19 cellular contexts compared by ENCODE assay signal in the genomic region with DNA sequence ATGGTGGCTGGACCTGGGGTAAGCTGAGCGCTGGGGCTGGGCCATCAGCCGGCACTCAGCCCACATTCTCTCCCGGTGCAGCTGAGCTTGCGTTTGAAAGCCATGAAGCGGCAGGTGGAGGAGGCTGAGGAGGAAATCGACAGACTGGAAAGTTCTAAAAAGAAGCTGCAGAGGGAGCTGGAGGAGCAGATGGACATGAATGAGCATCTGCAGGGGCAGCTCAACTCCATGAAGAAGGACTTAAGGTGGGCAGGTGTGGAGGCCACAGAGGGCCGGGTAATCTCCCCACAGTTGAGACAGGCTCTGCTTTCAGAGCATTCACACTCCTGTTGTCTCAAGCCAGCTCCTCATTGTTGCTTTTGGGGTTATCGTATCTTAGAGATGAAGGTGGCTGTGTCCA. TPM values are rescaled to one million over a fixed set of nuclear protein-coding genes. Genes with fewer than 3 reads are reported as not detected.
DNase-seq lines count a peak whose midpoint lies in the region; ATAC-seq and TF ChIP-seq lines count a peak whose summit lies in the region.
"Had no signal": no experiment of that assay in that cellular context is flagged by ENCODE, and none has a peak within 500 bp of the region (broad histone marks: within the 10 kb centered on the region; RNA-seq: fewer than 3 reads in every experiment).

No MANE protein-coding gene starts in this region.

- no peak overlapping the region for H3K4me3 ChIP-seq in WERI-Rb-1 (ENCODE audit: low read depth, low read length)
- no peak overlapping the region for H3K4me3 ChIP-seq in coronary artery
- no peak overlapping the region for H3K4me3 ChIP-seq in neuronal stem cell (ENCODE audit: low read length in 2 of 2)
- H3K4me3 ChIP-seq: GM12878, Peyer's patch had no signal

- no peak for ATAC-seq in HG03280 (IDR thresholded peaks at IDR 0.05; ENCODE audit: unreplicated experiment)
- ATAC-seq: GM12878, SK-N-SH treated with all-trans-retinoic acid at 6 μM for 48 hours had no signal

- peak; percentile 62 for TF ChIP-seq CTCF in WERI-Rb-1 (IDR thresholded peaks at IDR 0.05; ENCODE audit: low read depth, low read length)
- no peak for TF ChIP-seq CTCF in coronary artery (IDR thresholded peaks at IDR 0.05)

- H2AFZ ChIP-seq in neuronal stem cell (ENCODE audit: low read length): no peak overlapping the region

- H3K79me1 ChIP-seq in neuronal stem cell (ENCODE audit: low read depth, low read length): no peaks in the 10 kb centered on the region

- DNase-seq in NCI-H524 (lab: John Stamatoyannopoulos, UW): peak; percentile 76 to 96
- DNase-seq in WERI-Rb-1: peak; percentile 81
- peak; percentile 52 for DNase-seq in coronary artery (ENCODE audit: low spot score)
- no peak for DNase-seq in neuronal stem cell (ENCODE audit: low spot score)
- DNase-seq in anterior cingulate cortex (lab: John Stamatoyannopoulos, UW): no peak
- DNase-seq in 8988T: no peak
- DNase-seq: CD4-positive, CD25-positive, alpha-beta regulatory T cell; DND-41; H7; KG1; NCI-H1092; NCI-H1436; NCI-H1930; NCI-H2227 treated with DMSO at 0.1 percent for 48 hours; Peyer's patch had no signal

- H3K18ac ChIP-seq in neuronal stem cell (ENCODE audit: low read length): no peak overlapping the region

- no CpG with 5 or more reads among the region's 8 CpGs for WGBS in neuronal stem cell (ENCODE audit: extremely low coverage in 2 of 2, insufficient read length in 2 of 2, insufficient replicate concordance in 1 of 2), 2 donors

- H3K27ac ChIP-seq in WERI-Rb-1: peak overlapping the region; percentile 63
- no peak overlapping the region for H3K27ac ChIP-seq in coronary artery
- H3K27ac ChIP-seq in neuronal stem cell (replicated peaks; ENCODE audit: low read length): no peak overlapping the region
- H3K27ac ChIP-seq: HL-60, Peyer's patch had no signal

- no peak overlapping the region for H2BK120ac ChIP-seq in neuronal stem cell (ENCODE audit: low read depth, low read length)

- H2BK15ac ChIP-seq in neuronal stem cell (ENCODE audit: low read length): no peak overlapping the region

- H3K9me3 ChIP-seq in WERI-Rb-1 (ENCODE audit: severe bottlenecking) (no peaks in the 10 kb centered on the region), neuronal stem cell (replicated peaks in 1 of 2; ENCODE audit: control insufficient read depth in 2 of 2, insufficient read depth in 1 of 2, low read depth in 1 of 2, low read length in 2 of 2) (no peaks in the 10 kb centered on the region)
- H3K9me3 ChIP-seq: Peyer's patch had no signal

- H4K91ac ChIP-seq in neuronal stem cell (ENCODE audit: low read depth, low read length, poor library complexity): peak overlapping the region; percentile 13

- H3K4me1 ChIP-seq in neuronal stem cell (ENCODE audit: control insufficient read depth in 2 of 2, insufficient read depth in 1 of 2, low read depth in 1 of 2, low read length in 2 of 2): peaks cover 5 to 8% of the 10 kb centered on the region in 2 donors
- H3K4me1 ChIP-seq: Peyer's patch had no signal

- H3K27me3 ChIP-seq in WERI-Rb-1 (ENCODE audit: insufficient read depth, low read depth, severe bottlenecking) (no peaks in the 10 kb centered on the region), neuronal stem cell (ENCODE audit: control insufficient read depth in 3 of 3, insufficient read depth in 3 of 3, low read depth in 1 of 3, low read length in 3 of 3) (no peaks in the 10 kb centered on the region)
- H3K27me3 ChIP-seq: Peyer's patch had no signal

- peak overlapping the region; percentile 26 for H2AK5ac ChIP-seq in neuronal stem cell (ENCODE audit: low read depth, low read length)

- no peak overlapping the region for H3K14ac ChIP-seq in neuronal stem cell (ENCODE audit: low read length)

- H3K23ac ChIP-seq in neuronal stem cell (ENCODE audit: low read depth, low read length, poor library complexity): no peak overlapping the region

- H3K36me3 ChIP-seq in WERI-Rb-1 (peaks cover 14% of the 10 kb centered on the region; the same call in 1 of the 2 replicates), neuronal stem cell (replicated peaks in 1 of 2; ENCODE audit: control insufficient read depth in 2 of 2, insufficient read depth in 2 of 2, low read length in 2 of 2) (no peaks in the 10 kb centered on the region)
- H3K36me3 ChIP-seq: Peyer's patch had no signal

- H2BK5ac ChIP-seq in neuronal stem cell (ENCODE audit: low read length): peak overlapping the region; percentile 39

- no peak overlapping the region for H3K9ac ChIP-seq in neuronal stem cell (ENCODE audit: low read depth, low read length, poor library complexity)

- H3K4me2 ChIP-seq in neuronal stem cell (ENCODE audit: insufficient read depth, low read length, poor library complexity, severe bottlenecking): no peak overlapping the region

- H2BK12ac ChIP-seq in neuronal stem cell (ENCODE audit: low read length): no peak overlapping the region

- no peak overlapping the region for H4K8ac ChIP-seq in neuronal stem cell (ENCODE audit: low read depth, low read length)

- H3K4ac ChIP-seq in neuronal stem cell (ENCODE audit: low read length): no peak overlapping the region

RNA-seq across cellular contexts. Expression of a gene that starts 45.7 kb away (rescaled TPM):
- polyA plus RNA-seq in neuronal stem cell (2013, experiment 1 of 2): 0.64 TPM
- polyA plus RNA-seq in neuronal stem cell (2013, experiment 2 of 2): 0.76 TPM
- polyA plus RNA-seq: GM12878 had no signal

Comparison
In these comparisons a context has a peak if more than half of its experiments do, and no peak if none do; other contexts are left out.
1. DNase-seq: peak in NCI-H524 (2 of 2), WERI-Rb-1 (single experiment) and coronary artery (single experiment); none in neuronal stem cell (single experiment), anterior cingulate cortex (0 of 58) and 8988T (single experiment).